In genomic region chr17:68248199-68248825, GRCh38 we compare ENCODE assay signal across 1 cellular context.
TF ChIP-seq lines count a peak whose summit lies in the region.

No MANE protein-coding gene starts in this region.

TF ChIP-seq in K562, 482 proteins besides CTCF, POLR2A, EP300 and RAD21 (continued from another document):
- TF ChIP-seq TCF3 (CRISPR knock-in tag; IDR thresholded peaks at IDR 0.05) (0 out of 2 replicates have a peak, but pooled peaks have one; percentile 3), ZNF212 (CRISPR knock-in tag; IDR thresholded peaks at IDR 0.05) (no peak), RREB1 (CRISPR knock-in tag; IDR thresholded peaks at IDR 0.05) (peak; percentile 58; the same call in 1 of the 2 replicates), CTBP1 (IDR thresholded peaks at IDR 0.05; ENCODE audit: borderline replicate concordance) (0 out of 2 replicates have a peak, but pooled peaks have one; percentile 7), THAP12 (CRISPR knock-in tag; IDR thresholded peaks at IDR 0.05) (peak; percentile 1; the same call in 1 of the 2 replicates), PHB (CRISPR knock-in tag; IDR thresholded peaks at IDR 0.05) (peak; percentile 31; the same call in 1 of the 2 replicates), CCNT2 (IDR thresholded peaks at IDR 0.05; ENCODE audit: borderline replicate concordance, extremely low read depth, insufficient read length, low read depth, low read length) (peak; percentile 6), ZNF518B (CRISPR knock-in tag; IDR thresholded peaks at IDR 0.05) (no peak), ZFP30 (CRISPR knock-in tag; IDR thresholded peaks at IDR 0.05; ENCODE audit: borderline replicate concordance) (no peak), ZBTB11 (CRISPR knock-in tag; IDR thresholded peaks at IDR 0.05) (peak in 1 of 3 experiments; percentile 18; a peak in 1 of 6 replicates), NFIC (IDR thresholded peaks at IDR 0.05) (0 out of 2 replicates have a peak, but pooled peaks have one; percentile 2), SAP30 (IDR thresholded peaks at IDR 0.05; ENCODE audit: borderline replicate concordance, insufficient read depth, low read depth, low read length, poor library complexity, severe bottlenecking) (peak; percentile 53), RFX1 (IDR thresholded peaks at IDR 0.05) (peak; percentile 89)
- TF ChIP-seq, protein P1, sequence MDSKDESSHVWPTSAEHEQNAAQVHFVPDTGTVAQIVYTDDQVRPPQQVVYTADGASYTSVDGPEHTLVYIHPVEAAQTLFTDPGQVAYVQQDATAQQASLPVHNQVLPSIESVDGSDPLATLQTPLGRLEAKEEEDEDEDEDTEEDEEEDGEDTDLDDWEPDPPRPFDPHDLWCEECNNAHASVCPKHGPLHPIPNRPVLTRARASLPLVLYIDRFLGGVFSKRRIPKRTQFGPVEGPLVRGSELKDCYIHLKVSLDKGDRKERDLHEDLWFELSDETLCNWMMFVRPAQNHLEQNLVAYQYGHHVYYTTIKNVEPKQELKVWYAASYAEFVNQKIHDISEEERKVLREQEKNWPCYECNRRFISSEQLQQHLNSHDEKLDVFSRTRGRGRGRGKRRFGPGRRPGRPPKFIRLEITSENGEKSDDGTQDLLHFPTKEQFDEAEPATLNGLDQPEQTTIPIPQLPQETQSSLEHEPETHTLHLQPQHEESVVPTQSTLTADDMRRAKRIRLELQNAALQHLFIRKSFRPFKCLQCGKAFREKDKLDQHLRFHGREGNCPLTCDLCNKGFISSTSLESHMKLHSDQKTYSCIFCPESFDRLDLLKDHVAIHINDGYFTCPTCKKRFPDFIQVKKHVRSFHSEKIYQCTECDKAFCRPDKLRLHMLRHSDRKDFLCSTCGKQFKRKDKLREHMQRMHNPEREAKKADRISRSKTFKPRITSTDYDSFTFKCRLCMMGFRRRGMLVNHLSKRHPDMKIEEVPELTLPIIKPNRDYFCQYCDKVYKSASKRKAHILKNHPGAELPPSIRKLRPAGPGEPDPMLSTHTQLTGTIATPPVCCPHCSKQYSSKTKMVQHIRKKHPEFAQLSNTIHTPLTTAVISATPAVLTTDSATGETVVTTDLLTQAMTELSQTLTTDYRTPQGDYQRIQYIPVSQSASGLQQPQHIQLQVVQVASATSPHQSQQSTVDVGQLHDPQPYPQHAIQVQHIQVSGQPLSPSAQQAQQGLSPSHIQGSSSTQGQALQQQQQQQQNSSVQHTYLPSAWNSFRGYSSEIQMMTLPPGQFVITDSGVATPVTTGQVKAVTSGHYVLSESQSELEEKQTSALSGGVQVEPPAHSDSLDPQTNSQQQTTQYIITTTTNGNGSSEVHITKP (IDR thresholded peaks at IDR 0.05; ENCODE audit: partially characterized antibody) = no peak
